ENCODE assay signal across 19 cellular contexts in the genomic region with DNA sequence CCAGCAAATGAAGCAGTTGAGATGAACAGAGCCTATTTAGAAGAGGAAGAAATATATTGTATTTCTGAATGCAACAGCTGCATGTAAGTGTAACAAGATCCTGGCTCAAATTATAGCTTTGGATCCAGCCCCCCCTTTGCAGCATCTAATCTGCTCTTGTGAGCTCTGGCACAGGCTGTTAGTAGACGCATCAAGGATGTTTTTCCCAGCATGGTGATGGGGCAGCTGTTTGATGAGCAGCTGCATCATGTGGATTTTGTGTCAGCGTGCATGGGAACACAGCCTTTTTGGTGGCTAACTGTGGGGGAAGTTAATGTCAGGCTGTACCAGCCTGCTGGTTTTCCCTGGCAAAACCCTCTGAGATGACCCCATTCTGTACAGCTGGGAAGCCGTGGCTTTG.
DNase-seq lines count a peak whose midpoint lies in the region; ATAC-seq lines count a peak whose summit lies in the region.
"Had no signal": no experiment of that assay in that cellular context is flagged by ENCODE, and none has a peak within 500 bp of the region (broad histone marks: within the 10 kb centered on the region; RNA-seq: fewer than 3 reads in every experiment).

No MANE protein-coding gene starts in this region.

- DNase-seq in NCI-H1092 treated with DMSO at 0.1 percent for 48 hours (lab: John Stamatoyannopoulos, UW) (peak; percentile 77), NCI-H345 treated with DMSO at 0.1 percent for 48 hours (lab: John Stamatoyannopoulos, UW; ENCODE audit: unreplicated experiment) (peak; percentile 62), nucleus accumbens (lab: John Stamatoyannopoulos, UW) (peak in 53 of 56 donors; percentile 28 to 97 (median 84)), SIG-M5 (lab: John Stamatoyannopoulos, UW) (no peak), left colon (no peak)
- DNase-seq: activated naive CD4-positive, alpha-beta T cell treated with Interleukin-2 at 50 U/mL for 16 hours; activated T-cell treated with anti-CD3 and anti-CD28 coated beads for 4 hours; aorta; effector memory CD4-positive, alpha-beta T cell; GOT3; Karpas-422; lower lobe of right lung; naive B cell; Right ventricle myocardium superior; stimulated activated naive CD8-positive, alpha-beta T cell treated with anti-CD3 and anti-CD28 coated beads, Interleukin-15, Interleukin-2, amounts not matched to agents 100 U/mL and 50 U/mL, for 24 hours; trophoblast cell had no signal

- no peak for ATAC-seq in HG02840 (IDR thresholded peaks at IDR 0.05; ENCODE audit: low FRiP score, unreplicated experiment)
- no peak for ATAC-seq in GM21723 (IDR thresholded peaks at IDR 0.05; ENCODE audit: unreplicated experiment)
- ATAC-seq in left colon = no peak
- ATAC-seq: lower lobe of right lung; stimulated activated naive CD8-positive, alpha-beta T cell treated with anti-CD3 and anti-CD28 coated beads, Interleukin-15, Interleukin-2, amounts not matched to agents 100 U/mL and 50 U/mL, for 24 hours had no signal

- intact Hi-C loops in left colon (cut with DNase I, micrococcal nuclease) = no loop called here

- peak overlapping the region; percentile 97 for H3K27ac ChIP-seq in cingulate gyrus (ENCODE audit: low read depth, low read length)
- H3K27ac ChIP-seq: lower lobe of right lung had no signal

Comparison
In these comparisons a context has a peak if more than half of its experiments do, and no peak if none do; other contexts are left out.
1. DNase-seq: peak in NCI-H1092 treated with DMSO at 0.1 percent for 48 hours (single experiment), NCI-H345 treated with DMSO at 0.1 percent for 48 hours (single experiment) and nucleus accumbens (53 of 56); none in SIG-M5 (single experiment) and left colon (0 of 2).